ENCODE assay signal across 1 cellular context in the genomic region with DNA sequence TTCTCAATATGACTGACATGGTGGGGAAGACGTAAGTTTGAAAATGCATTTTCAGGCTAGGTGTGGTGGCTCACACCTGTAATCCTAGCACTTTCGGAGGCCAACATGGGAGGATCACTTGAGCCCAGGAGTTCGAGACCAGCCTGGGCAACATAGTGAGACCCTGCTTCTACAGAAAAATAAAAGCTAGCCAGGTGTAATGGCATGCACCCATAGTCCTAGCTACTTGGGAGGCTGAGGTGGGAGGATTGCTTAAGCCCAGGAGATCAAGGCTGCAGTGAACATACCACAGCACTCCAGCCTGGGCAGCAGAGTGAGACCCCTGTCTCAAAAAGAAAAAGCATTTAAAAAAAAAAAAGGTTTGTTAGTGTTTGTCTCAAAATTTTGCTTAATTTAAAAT.
TF ChIP-seq lines count a peak whose summit lies in the region.

No MANE protein-coding gene starts in this region.

TF ChIP-seq in K562, 482 proteins besides CTCF, POLR2A, EP300 and RAD21:
- peak; percentile 14 for TF ChIP-seq RBM25 (IDR thresholded peaks at IDR 0.05; ENCODE audit: low read depth, low read length, severe bottlenecking)
- peak; percentile 96 for TF ChIP-seq ZNF121 (CRISPR knock-in tag; conservative IDR thresholded peaks at IDR 0.05)
TF ChIP-seq in K562: peak in this region for 2; not testable (repeated sequence) for 480.
